In the genomic region with DNA sequence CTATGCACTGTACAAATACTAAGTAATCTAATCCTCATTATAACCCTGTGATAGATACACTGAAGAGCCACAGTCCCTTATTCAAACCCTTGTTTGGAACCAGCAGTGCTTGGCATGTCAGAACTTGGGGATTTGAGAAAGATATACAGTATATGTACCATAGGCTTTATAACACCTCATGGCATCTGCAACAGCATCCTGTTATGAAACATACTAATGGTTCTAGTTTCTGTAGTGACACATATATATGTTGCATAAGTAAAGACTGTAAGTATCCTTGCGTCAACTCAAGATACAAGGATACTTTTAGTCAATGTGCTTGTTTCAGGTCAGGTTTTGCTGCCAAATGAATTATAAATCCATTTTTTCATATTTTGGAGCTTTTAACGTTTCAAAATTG, we compare ENCODE assay signal across 9 cellular contexts.
"Had no signal": no experiment of that assay in that cellular context is flagged by ENCODE, and none has a peak within 500 bp of the region (broad histone marks: within the 10 kb centered on the region; RNA-seq: fewer than 3 reads in every experiment).

No MANE protein-coding gene starts in this region.

- H3K27me3 ChIP-seq: ascending aorta, colonic mucosa, tibial nerve had no signal

- H3K36me3 ChIP-seq: ascending aorta, colonic mucosa, tibial nerve had no signal

- DNase-seq: activated CD4-positive, alpha-beta memory T cell treated with anti-CD3 and anti-CD28 coated beads, Interleukin-2, amount 10 ng/mL, durations not matched to agents 7 days and 5 days; activated CD4-positive, CD25-positive, alpha-beta regulatory T cell treated with anti-CD3 and anti-CD28 coated beads, Interleukin-2, amount 50 U/mL, for 72 hours; activated naive CD4-positive, alpha-beta T cell; activated T-cell treated with anti-CD3 and anti-CD28 coated beads, Interleukin-2, amount 50 U/mL, for 72 hours; colonic mucosa; hippocampal formation; posterior cingulate gyrus had no signal

- H3K9me3 ChIP-seq: ascending aorta, colonic mucosa, tibial nerve had no signal

- H3K27ac ChIP-seq: ascending aorta, colonic mucosa, tibial nerve had no signal

- H3K4me3 ChIP-seq: ascending aorta, colonic mucosa, tibial nerve had no signal

- H3K4me1 ChIP-seq: ascending aorta, colonic mucosa had no signal
